ENCODE assay signal across 2 cellular contexts in the genomic region with DNA sequence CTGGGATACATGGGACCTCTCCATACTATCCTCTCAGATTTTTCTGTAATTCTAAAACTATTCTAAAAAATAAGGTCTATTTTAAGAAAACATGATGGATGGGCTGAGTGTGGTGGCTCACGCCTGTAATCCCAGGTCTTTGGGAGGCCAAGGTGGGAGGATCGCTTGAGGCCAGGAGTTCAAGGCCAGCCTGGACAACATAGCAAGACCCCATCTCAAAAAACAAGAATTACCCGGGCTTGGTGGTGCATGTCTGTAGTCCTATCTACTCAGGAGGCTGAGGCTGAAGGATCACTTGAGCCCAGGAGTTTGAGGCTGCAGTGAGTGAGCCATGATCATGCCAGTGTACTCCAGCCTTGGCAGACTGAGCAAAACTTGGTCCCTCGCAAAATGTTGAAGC.
A peak's percentile ranks its signal among the peaks of the same experiment; 100 is the strongest.
TF ChIP-seq lines count a peak whose summit lies in the region.

No MANE protein-coding gene starts in this region.

TF ChIP-seq in HepG2, 621 proteins besides CTCF, POLR2A, EP300 and RAD21:
- TF ChIP-seq, protein P1, sequence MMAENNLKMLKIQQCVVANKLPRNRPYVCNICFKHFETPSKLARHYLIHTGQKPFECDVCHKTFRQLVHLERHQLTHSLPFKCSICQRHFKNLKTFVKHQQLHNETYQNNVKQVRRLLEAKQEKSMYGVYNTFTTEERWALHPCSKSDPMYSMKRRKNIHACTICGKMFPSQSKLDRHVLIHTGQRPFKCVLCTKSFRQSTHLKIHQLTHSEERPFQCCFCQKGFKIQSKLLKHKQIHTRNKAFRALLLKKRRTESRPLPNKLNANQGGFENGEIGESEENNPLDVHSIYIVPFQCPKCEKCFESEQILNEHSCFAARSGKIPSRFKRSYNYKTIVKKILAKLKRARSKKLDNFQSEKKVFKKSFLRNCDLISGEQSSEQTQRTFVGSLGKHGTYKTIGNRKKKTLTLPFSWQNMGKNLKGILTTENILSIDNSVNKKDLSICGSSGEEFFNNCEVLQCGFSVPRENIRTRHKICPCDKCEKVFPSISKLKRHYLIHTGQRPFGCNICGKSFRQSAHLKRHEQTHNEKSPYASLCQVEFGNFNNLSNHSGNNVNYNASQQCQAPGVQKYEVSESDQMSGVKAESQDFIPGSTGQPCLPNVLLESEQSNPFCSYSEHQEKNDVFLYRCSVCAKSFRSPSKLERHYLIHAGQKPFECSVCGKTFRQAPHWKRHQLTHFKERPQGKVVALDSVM (CRISPR knock-in tag; IDR thresholded peaks at IDR 0.05), result peak; percentile 51; the same call in 1 of the 2 replicates
- TF ChIP-seq ZNF256 (CRISPR knock-in tag; conservative IDR thresholded peaks at IDR 0.05) (no peak), ZNF121 (CRISPR knock-in tag; IDR thresholded peaks at IDR 0.05) (peak; percentile 92), AKAP8 (CRISPR knock-in tag; IDR thresholded peaks at IDR 0.05) (no peak), ZGPAT (CRISPR knock-in tag; IDR thresholded peaks at IDR 0.05) (no peak), RXRA (CRISPR knock-in tag; IDR thresholded peaks at IDR 0.05) (no peak), FOXK2 (IDR thresholded peaks at IDR 0.05) (no peak)

TF ChIP-seq in K562, 482 proteins besides CTCF, POLR2A, EP300 and RAD21:
- TF ChIP-seq ZNF121 (CRISPR knock-in tag; conservative IDR thresholded peaks at IDR 0.05) (peak; percentile 97), NR4A1 (CRISPR knock-in tag; IDR thresholded peaks at IDR 0.05) (no peak), NR4A1 (tag; IDR thresholded peaks at IDR 0.05) (no peak), ATF1 (CRISPR knock-in tag; IDR thresholded peaks at IDR 0.05) (no peak), ATF1 (tag; IDR thresholded peaks at IDR 0.05) (no peak), ZNF134 (CRISPR knock-in tag; conservative IDR thresholded peaks at IDR 0.05) (no peak), RBFOX2 (IDR thresholded peaks at IDR 0.05; ENCODE audit: low read depth, low read length) (0 out of 2 replicates have a peak, but pooled peaks have one; percentile 2), RBM25 (IDR thresholded peaks at IDR 0.05; ENCODE audit: low read depth, low read length, severe bottlenecking) (peak; percentile 69), L3MBTL2 (IDR thresholded peaks at IDR 0.05) (no peak), ZNF24 (IDR thresholded peaks at IDR 0.05) (no peak), THAP12 (CRISPR knock-in tag; IDR thresholded peaks at IDR 0.05) (no peak), ILK (tag; IDR thresholded peaks at IDR 0.05; ENCODE audit: borderline replicate concordance, low read depth) (no peak), RNF2 (IDR thresholded peaks at IDR 0.05) (no peak), SIRT6 (IDR thresholded peaks at IDR 0.05; ENCODE audit: low read depth, low read length) (no peak), POLR2G (IDR thresholded peaks at IDR 0.05; ENCODE audit: low read depth, low read length) (no peak), CHD7 (IDR thresholded peaks at IDR 0.05; ENCODE audit: low read depth, low read length) (no peak), TOE1 (IDR thresholded peaks at IDR 0.05; ENCODE audit: borderline replicate concordance) (no peak), TOE1 (CRISPR knock-in tag; IDR thresholded peaks at IDR 0.05; ENCODE audit: borderline replicate concordance, low read depth) (no peak), ARNT (IDR thresholded peaks at IDR 0.05) (no peak), BCOR (IDR thresholded peaks at IDR 0.05) (peak; percentile 42; the same call in 1 of the 2 replicates), GTF2E2 (tag; IDR thresholded peaks at IDR 0.05) (no peak), ZNF239 (CRISPR knock-in tag; IDR thresholded peaks at IDR 0.05) (no peak), SOX6 (IDR thresholded peaks at IDR 0.05) (no peak), ZC3H11A (IDR thresholded peaks at IDR 0.05; ENCODE audit: low read depth, low read length) (no peak), ZNF511 (CRISPR knock-in tag; IDR thresholded peaks at IDR 0.05) (no peak), ZBTB5 (IDR thresholded peaks at IDR 0.05) (no peak)
- TF ChIP-seq, protein P2, sequence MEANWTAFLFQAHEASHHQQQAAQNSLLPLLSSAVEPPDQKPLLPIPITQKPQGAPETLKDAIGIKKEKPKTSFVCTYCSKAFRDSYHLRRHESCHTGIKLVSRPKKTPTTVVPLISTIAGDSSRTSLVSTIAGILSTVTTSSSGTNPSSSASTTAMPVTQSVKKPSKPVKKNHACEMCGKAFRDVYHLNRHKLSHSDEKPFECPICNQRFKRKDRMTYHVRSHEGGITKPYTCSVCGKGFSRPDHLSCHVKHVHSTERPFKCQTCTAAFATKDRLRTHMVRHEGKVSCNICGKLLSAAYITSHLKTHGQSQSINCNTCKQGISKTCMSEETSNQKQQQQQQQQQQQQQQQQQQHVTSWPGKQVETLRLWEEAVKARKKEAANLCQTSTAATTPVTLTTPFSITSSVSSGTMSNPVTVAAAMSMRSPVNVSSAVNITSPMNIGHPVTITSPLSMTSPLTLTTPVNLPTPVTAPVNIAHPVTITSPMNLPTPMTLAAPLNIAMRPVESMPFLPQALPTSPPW (CRISPR knock-in tag; IDR thresholded peaks at IDR 0.05), result no peak
